14 cellular contexts compared by ENCODE assay signal in the genomic region with DNA sequence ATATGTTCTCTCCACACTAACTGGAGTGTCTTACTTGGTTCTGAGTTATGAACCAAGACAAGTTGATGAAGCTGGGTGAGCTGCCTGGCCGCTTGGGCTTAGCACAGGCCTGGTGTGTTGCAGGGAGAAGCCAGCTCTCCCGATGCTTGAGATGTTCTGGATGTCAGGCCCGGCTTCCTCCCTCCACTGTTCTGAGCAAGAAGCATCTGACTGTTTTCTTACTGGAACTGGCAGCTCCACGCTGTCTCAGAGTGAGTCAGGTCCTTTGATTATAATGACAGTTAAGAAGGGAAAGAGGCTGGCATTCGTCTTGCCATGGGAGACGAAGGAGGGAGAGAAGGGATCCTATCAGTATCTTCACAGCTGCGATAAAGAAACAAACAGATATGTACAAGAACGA. TPM values are rescaled to one million over a fixed set of nuclear protein-coding genes. Genes with fewer than 3 reads are reported as not detected.
DNase-seq lines count a peak whose midpoint lies in the region; ATAC-seq and TF ChIP-seq lines count a peak whose summit lies in the region.
"Had no signal": no experiment of that assay in that cellular context is flagged by ENCODE, and none has a peak within 500 bp of the region (broad histone marks: within the 10 kb centered on the region; RNA-seq: fewer than 3 reads in every experiment).

No MANE protein-coding gene starts in this region.

- peaks cover 31% of the 10 kb centered on the region for H3K4me1 ChIP-seq in adipocyte (ENCODE audit: control insufficient read depth, insufficient read depth, low read length)

- peaks cover 40% of the 10 kb centered on the region for H3K36me3 ChIP-seq in adipocyte (ENCODE audit: control insufficient read depth, insufficient read depth, low read length, severe bottlenecking)

- DNase-seq in EL (peak; percentile 75), adipocyte (ENCODE audit: low read depth) (peak; percentile 56), fibroblast of pulmonary artery (ENCODE audit: low read depth) (peak; percentile 61), renal cortical epithelial cell (ENCODE audit: low read depth) (peak; percentile 41), NCI-H524 treated with DMSO at 0.1 percent for 48 hours (lab: John Stamatoyannopoulos, UW) (no peak), NOMO-1 (lab: John Stamatoyannopoulos, UW; ENCODE audit: unreplicated experiment in 2 of 2) (no peak)
- DNase-seq: activated CD8-positive, alpha-beta memory T cell treated with anti-CD3 and anti-CD28 coated beads, Interleukin-2, amount 10 ng/mL, durations not matched to agents 7 days and 5 days; activated naive CD8-positive, alpha-beta T cell treated with anti-CD3 and anti-CD28 coated beads, Interleukin-2, amount 10 ng/mL, durations not matched to agents 7 days and 5 days; effector CD8-positive, alpha-beta T cell; midbrain; NCI-H1092; NCI-H510A had no signal

- no peak for TF ChIP-seq CTCF in fibroblast of pulmonary artery (IDR thresholded peaks at IDR 0.05; ENCODE audit: low read length, missing control alignments)

- H3K4me3 ChIP-seq in adipocyte (ENCODE audit: low read length) (no peak overlapping the region), fibroblast of pulmonary artery (replicated peaks; ENCODE audit: low read depth, low read length) (no peak overlapping the region)

- peak overlapping the region; percentile 75 for H3K9ac ChIP-seq in adipocyte (ENCODE audit: low read length)

- ATAC-seq in HG03039 (IDR thresholded peaks at IDR 0.05; ENCODE audit: unreplicated experiment), result no peak
- ATAC-seq in GM18519 (IDR thresholded peaks at IDR 0.05; ENCODE audit: low FRiP score, unreplicated experiment), result no peak
- ATAC-seq: activated CD8-positive, alpha-beta memory T cell treated with anti-CD3 and anti-CD28 coated beads, Interleukin-2, amount 10 ng/mL, durations not matched to agents 7 days and 5 days had no signal

- no peaks in the 10 kb centered on the region for H3K27me3 ChIP-seq in adipocyte (replicated peaks; ENCODE audit: control insufficient read depth, insufficient read depth, low read length)

- no peaks in the 10 kb centered on the region for H3K9me3 ChIP-seq in adipocyte (ENCODE audit: control insufficient read depth, low read length)

RNA-seq across cellular contexts. Expression of gene CRTAM, which starts 46.5 kb away (rescaled TPM):
- total RNA-seq in renal cortical epithelial cell, result not detected in 2 replicates

Comparison
In these comparisons a context has a peak if more than half of its experiments do, and no peak if none do; other contexts are left out.
1. DNase-seq: peak in EL (single experiment), adipocyte (single experiment), fibroblast of pulmonary artery (single experiment) and renal cortical epithelial cell (single experiment); none in NCI-H524 treated with DMSO at 0.1 percent for 48 hours (single experiment) and NOMO-1 (0 of 2).